Comparison of ENCODE assay signal across 2 cellular contexts in the genomic region with DNA sequence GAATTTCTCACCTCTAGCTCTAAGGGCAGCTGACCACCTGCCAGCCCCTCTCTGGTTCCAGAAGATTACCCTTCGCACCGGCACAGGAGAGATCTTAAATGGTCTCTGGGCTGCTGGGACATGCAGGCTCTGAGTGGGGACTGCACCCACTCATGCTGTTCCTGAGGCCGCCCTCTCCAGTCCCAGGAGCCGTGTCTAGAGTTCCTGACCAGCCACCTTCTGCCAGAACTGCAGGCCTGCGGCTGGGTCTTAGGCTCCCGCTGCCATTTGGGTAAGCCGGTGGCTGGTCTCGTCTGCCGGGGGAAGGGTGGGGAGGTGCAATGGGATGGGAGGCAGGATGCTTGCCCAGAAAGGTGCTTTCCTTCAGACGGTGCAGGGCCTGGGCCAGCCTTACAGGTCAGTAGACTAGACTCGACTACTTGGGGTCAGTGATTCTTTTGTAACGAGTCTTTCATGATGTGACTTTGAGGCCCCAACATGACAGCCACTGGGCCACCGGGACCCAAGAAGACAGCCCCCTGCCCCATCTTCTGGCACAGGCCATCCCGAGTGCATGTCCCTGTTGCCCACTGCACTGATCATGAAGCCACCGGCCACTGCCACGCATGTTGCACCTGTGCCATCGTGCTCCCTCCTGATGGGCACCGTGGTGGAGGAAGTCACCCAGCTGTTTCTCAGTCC.
TF ChIP-seq lines count a peak whose summit lies in the region.

No MANE protein-coding gene starts in this region.

TF ChIP-seq in WTC11, 78 proteins besides CTCF, POLR2A, EP300 and RAD21 (continues in another document):
- TF ChIP-seq, protein P1, sequence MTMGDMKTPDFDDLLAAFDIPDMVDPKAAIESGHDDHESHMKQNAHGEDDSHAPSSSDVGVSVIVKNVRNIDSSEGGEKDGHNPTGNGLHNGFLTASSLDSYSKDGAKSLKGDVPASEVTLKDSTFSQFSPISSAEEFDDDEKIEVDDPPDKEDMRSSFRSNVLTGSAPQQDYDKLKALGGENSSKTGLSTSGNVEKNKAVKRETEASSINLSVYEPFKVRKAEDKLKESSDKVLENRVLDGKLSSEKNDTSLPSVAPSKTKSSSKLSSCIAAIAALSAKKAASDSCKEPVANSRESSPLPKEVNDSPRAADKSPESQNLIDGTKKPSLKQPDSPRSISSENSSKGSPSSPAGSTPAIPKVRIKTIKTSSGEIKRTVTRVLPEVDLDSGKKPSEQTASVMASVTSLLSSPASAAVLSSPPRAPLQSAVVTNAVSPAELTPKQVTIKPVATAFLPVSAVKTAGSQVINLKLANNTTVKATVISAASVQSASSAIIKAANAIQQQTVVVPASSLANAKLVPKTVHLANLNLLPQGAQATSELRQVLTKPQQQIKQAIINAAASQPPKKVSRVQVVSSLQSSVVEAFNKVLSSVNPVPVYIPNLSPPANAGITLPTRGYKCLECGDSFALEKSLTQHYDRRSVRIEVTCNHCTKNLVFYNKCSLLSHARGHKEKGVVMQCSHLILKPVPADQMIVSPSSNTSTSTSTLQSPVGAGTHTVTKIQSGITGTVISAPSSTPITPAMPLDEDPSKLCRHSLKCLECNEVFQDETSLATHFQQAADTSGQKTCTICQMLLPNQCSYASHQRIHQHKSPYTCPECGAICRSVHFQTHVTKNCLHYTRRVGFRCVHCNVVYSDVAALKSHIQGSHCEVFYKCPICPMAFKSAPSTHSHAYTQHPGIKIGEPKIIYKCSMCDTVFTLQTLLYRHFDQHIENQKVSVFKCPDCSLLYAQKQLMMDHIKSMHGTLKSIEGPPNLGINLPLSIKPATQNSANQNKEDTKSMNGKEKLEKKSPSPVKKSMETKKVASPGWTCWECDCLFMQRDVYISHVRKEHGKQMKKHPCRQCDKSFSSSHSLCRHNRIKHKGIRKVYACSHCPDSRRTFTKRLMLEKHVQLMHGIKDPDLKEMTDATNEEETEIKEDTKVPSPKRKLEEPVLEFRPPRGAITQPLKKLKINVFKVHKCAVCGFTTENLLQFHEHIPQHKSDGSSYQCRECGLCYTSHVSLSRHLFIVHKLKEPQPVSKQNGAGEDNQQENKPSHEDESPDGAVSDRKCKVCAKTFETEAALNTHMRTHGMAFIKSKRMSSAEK (CRISPR knock-in tag; IDR thresholded peaks at IDR 0.05; ENCODE audit: borderline replicate concordance), result no peak
- no peak for TF ChIP-seq TCF7 (CRISPR knock-in tag; IDR thresholded peaks at IDR 0.05; ENCODE audit: low read depth)
- no peak for TF ChIP-seq OVOL2 (CRISPR knock-in tag; IDR thresholded peaks at IDR 0.05; ENCODE audit: borderline replicate concordance)
- TF ChIP-seq, protein P2, sequence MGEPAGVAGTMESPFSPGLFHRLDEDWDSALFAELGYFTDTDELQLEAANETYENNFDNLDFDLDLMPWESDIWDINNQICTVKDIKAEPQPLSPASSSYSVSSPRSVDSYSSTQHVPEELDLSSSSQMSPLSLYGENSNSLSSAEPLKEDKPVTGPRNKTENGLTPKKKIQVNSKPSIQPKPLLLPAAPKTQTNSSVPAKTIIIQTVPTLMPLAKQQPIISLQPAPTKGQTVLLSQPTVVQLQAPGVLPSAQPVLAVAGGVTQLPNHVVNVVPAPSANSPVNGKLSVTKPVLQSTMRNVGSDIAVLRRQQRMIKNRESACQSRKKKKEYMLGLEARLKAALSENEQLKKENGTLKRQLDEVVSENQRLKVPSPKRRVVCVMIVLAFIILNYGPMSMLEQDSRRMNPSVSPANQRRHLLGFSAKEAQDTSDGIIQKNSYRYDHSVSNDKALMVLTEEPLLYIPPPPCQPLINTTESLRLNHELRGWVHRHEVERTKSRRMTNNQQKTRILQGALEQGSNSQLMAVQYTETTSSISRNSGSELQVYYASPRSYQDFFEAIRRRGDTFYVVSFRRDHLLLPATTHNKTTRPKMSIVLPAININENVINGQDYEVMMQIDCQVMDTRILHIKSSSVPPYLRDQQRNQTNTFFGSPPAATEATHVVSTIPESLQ (CRISPR knock-in tag; IDR thresholded peaks at IDR 0.05), result no peak
- TF ChIP-seq, protein P3, sequence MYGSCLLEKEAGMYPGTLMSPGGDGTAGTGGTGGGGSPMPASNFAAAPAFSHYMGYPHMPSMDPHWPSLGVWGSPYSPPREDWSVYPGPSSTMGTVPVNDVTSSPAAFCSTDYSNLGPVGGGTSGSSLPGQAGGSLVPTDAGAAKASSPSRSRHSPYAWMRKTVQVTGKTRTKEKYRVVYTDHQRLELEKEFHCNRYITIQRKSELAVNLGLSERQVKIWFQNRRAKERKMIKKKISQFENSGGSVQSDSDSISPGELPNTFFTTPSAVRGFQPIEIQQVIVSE (CRISPR knock-in tag; IDR thresholded peaks at IDR 0.05; ENCODE audit: borderline replicate concordance), result no peak
- TF ChIP-seq ZNF416 (CRISPR knock-in tag; IDR thresholded peaks at IDR 0.05), result no peak
- TF ChIP-seq, protein P4, sequence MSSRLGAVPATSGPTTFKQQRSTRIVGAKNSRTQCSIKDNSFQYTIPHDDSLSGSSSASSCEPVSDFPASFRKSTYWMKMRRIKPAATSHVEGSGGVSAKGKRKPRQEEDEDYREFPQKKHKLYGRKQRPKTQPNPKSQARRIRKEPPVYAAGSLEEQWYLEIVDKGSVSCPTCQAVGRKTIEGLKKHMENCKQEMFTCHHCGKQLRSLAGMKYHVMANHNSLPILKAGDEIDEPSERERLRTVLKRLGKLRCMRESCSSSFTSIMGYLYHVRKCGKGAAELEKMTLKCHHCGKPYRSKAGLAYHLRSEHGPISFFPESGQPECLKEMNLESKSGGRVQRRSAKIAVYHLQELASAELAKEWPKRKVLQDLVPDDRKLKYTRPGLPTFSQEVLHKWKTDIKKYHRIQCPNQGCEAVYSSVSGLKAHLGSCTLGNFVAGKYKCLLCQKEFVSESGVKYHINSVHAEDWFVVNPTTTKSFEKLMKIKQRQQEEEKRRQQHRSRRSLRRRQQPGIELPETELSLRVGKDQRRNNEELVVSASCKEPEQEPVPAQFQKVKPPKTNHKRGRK (CRISPR knock-in tag; IDR thresholded peaks at IDR 0.05; ENCODE audit: borderline replicate concordance), result no peak
- TF ChIP-seq, protein P5, sequence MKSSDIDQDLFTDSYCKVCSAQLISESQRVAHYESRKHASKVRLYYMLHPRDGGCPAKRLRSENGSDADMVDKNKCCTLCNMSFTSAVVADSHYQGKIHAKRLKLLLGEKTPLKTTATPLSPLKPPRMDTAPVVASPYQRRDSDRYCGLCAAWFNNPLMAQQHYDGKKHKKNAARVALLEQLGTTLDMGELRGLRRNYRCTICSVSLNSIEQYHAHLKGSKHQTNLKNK (CRISPR knock-in tag; IDR thresholded peaks at IDR 0.05), result no peak
- TF ChIP-seq, protein P6, sequence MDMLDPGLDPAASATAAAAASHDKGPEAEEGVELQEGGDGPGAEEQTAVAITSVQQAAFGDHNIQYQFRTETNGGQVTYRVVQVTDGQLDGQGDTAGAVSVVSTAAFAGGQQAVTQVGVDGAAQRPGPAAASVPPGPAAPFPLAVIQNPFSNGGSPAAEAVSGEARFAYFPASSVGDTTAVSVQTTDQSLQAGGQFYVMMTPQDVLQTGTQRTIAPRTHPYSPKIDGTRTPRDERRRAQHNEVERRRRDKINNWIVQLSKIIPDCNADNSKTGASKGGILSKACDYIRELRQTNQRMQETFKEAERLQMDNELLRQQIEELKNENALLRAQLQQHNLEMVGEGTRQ (CRISPR knock-in tag; IDR thresholded peaks at IDR 0.05), result no peak

TF ChIP-seq in SK-N-SH, 30 proteins besides CTCF, POLR2A, EP300 and RAD21:
- TF ChIP-seq TCF12 (IDR thresholded peaks at IDR 0.05) (no peak), SIN3A (IDR thresholded peaks at IDR 0.05; ENCODE audit: borderline replicate concordance, low read depth, low read length) (no peak), RXRA (IDR thresholded peaks at IDR 0.05; ENCODE audit: borderline replicate concordance, low read depth) (no peak), TAF1 (IDR thresholded peaks at IDR 0.05; ENCODE audit: borderline replicate concordance, low read depth, low read length) (no peak), EZH2phosphoT487 (IDR thresholded peaks at IDR 0.05; ENCODE audit: borderline replicate concordance, low read depth) (no peak), YY1 (IDR thresholded peaks at IDR 0.05; ENCODE audit: low read depth) (no peak), FOSL2 (IDR thresholded peaks at IDR 0.05; ENCODE audit: borderline replicate concordance, low read depth) (no peak), SMC3 (IDR thresholded peaks at IDR 0.05; ENCODE audit: low read depth, low read length) (no peak), TEAD4 (IDR thresholded peaks at IDR 0.05; ENCODE audit: borderline replicate concordance, insufficient read depth) (no peak), RFX5 (IDR thresholded peaks at IDR 0.05; ENCODE audit: low read length) (no peak), MEF2A (IDR thresholded peaks at IDR 0.05; ENCODE audit: borderline replicate concordance, low read depth) (no peak), FOXJ3 (CRISPR knock-in tag; IDR thresholded peaks at IDR 0.05) (no peak), NRF1 (IDR thresholded peaks at IDR 0.05; ENCODE audit: low read depth, low read length) (no peak), GATA2 (CRISPR knock-in tag; IDR thresholded peaks at IDR 0.05) (no peak)
- TF ChIP-seq, protein P7, sequence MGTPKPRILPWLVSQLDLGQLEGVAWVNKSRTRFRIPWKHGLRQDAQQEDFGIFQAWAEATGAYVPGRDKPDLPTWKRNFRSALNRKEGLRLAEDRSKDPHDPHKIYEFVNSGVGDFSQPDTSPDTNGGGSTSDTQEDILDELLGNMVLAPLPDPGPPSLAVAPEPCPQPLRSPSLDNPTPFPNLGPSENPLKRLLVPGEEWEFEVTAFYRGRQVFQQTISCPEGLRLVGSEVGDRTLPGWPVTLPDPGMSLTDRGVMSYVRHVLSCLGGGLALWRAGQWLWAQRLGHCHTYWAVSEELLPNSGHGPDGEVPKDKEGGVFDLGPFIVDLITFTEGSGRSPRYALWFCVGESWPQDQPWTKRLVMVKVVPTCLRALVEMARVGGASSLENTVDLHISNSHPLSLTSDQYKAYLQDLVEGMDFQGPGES (IDR thresholded peaks at IDR 0.05; ENCODE audit: low read depth, low read length), result no peak
- TF ChIP-seq, protein P8, sequence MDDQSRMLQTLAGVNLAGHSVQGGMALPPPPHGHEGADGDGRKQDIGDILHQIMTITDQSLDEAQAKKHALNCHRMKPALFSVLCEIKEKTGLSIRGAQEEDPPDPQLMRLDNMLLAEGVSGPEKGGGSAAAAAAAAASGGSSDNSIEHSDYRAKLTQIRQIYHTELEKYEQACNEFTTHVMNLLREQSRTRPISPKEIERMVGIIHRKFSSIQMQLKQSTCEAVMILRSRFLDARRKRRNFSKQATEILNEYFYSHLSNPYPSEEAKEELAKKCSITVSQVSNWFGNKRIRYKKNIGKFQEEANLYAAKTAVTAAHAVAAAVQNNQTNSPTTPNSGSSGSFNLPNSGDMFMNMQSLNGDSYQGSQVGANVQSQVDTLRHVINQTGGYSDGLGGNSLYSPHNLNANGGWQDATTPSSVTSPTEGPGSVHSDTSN (IDR thresholded peaks at IDR 0.05), result no peak
- TF ChIP-seq, protein P9, sequence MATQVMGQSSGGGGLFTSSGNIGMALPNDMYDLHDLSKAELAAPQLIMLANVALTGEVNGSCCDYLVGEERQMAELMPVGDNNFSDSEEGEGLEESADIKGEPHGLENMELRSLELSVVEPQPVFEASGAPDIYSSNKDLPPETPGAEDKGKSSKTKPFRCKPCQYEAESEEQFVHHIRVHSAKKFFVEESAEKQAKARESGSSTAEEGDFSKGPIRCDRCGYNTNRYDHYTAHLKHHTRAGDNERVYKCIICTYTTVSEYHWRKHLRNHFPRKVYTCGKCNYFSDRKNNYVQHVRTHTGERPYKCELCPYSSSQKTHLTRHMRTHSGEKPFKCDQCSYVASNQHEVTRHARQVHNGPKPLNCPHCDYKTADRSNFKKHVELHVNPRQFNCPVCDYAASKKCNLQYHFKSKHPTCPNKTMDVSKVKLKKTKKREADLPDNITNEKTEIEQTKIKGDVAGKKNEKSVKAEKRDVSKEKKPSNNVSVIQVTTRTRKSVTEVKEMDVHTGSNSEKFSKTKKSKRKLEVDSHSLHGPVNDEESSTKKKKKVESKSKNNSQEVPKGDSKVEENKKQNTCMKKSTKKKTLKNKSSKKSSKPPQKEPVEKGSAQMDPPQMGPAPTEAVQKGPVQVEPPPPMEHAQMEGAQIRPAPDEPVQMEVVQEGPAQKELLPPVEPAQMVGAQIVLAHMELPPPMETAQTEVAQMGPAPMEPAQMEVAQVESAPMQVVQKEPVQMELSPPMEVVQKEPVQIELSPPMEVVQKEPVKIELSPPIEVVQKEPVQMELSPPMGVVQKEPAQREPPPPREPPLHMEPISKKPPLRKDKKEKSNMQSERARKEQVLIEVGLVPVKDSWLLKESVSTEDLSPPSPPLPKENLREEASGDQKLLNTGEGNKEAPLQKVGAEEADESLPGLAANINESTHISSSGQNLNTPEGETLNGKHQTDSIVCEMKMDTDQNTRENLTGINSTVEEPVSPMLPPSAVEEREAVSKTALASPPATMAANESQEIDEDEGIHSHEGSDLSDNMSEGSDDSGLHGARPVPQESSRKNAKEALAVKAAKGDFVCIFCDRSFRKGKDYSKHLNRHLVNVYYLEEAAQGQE (IDR thresholded peaks at IDR 0.05; ENCODE audit: low read depth, low read length), result no peak
TF ChIP-seq in SK-N-SH: peak in this region for 0.
